9 cellular contexts compared by ENCODE assay signal in genomic region chr1:26696645-26697440, GRCh38. TPM values are rescaled to one million over a fixed set of nuclear protein-coding genes. Genes with fewer than 3 reads are reported as not detected.
DNase-seq lines count a peak whose midpoint lies in the region; ATAC-seq, FAIRE-seq and TF ChIP-seq lines count a peak whose summit lies in the region.
"Had no signal": no experiment of that assay in that cellular context is flagged by ENCODE, and none has a peak within 500 bp of the region (broad histone marks: within the 10 kb centered on the region; RNA-seq: fewer than 3 reads in every experiment).

No MANE protein-coding gene starts in this region.

- peaks cover 55% of the 10 kb centered on the region for H3K79me2 ChIP-seq in SU-DHL-6 (ENCODE audit: insufficient read depth, low read length)

- peaks cover 8 to 18% (median 11%) of the 10 kb centered on the region in 3 donors for H3K27me3 Mint-ChIP-seq in immature natural killer cell (ENCODE audit: low read depth in 3 of 3)

- H3K27me3 ChIP-seq in SU-DHL-6 (ENCODE audit: low read length), result no peaks in the 10 kb centered on the region

- peak overlapping the region; percentile 93 for H3K9ac ChIP-seq in SU-DHL-6 (ENCODE audit: low read length)

- H4K20me1 ChIP-seq in SU-DHL-6 (ENCODE audit: low read depth, low read length), result peaks cover 35% of the 10 kb centered on the region

- peak; percentile 48 for TF ChIP-seq POLR2A in GM18526 (IDR thresholded peaks at IDR 0.05; ENCODE audit: extremely low read depth, insufficient read length)

- no peak for FAIRE-seq in RCC 7860 (lab: Jason Lieb, UNC)
- FAIRE-seq: endometrium had no signal

- DNase-seq in immature natural killer cell, result peak; percentile 79 to 83 (median 81)
- peak; percentile 37 to 64 for DNase-seq in stimulated activated CD4-positive, alpha-beta T cell treated with anti-CD3 and anti-CD28 coated beads, Interleukin-15, amount 100 ng/mL, for 1 hour (ENCODE audit: low read depth in 1 of 2, low spot score in 1 of 2)
- DNase-seq in RCC 7860 (ENCODE audit: low spot score), result no peak
- DNase-seq in SKM-1 (lab: John Stamatoyannopoulos, UW; ENCODE audit: unreplicated experiment), result no peak

- H2AFZ ChIP-seq in SU-DHL-6 (ENCODE audit: low read depth, low read length, severe bottlenecking), result no peak overlapping the region

- no peaks in the 10 kb centered on the region for H3K9me2 ChIP-seq in SU-DHL-6 (replicated peaks; ENCODE audit: insufficient read depth, low read length)

- H3K9me3 ChIP-seq in SU-DHL-6 (ENCODE audit: insufficient read depth, low read length), result no peaks in the 10 kb centered on the region

- H3K27ac Mint-ChIP-seq in immature natural killer cell, result peak overlapping the region in 3 of 6 donors; percentile 63 to 83 (median 74)

- peak overlapping the region; percentile 53 to 83 (median 75) for H3K4me3 Mint-ChIP-seq in immature natural killer cell

- no peak for ATAC-seq in GM18498 (IDR thresholded peaks at IDR 0.05; ENCODE audit: unreplicated experiment)

- peaks cover 28 to 34% of the 10 kb centered on the region in 2 donors for H3K4me1 Mint-ChIP-seq in immature natural killer cell

- H3K4me3 ChIP-seq in SU-DHL-6 (ENCODE audit: insufficient read depth, low read length, poor library complexity, severe bottlenecking), result peak overlapping the region; percentile 61

- peak overlapping the region; percentile 90 for H3K4me2 ChIP-seq in SU-DHL-6 (ENCODE audit: low read depth, low read length, poor library complexity, severe bottlenecking)

- 0 to 1% (median 0%) methylated on average over 45 to 100 of the region's 100 CpGs for WGBS in adipose tissue, 3 donors

- H3K36me3 ChIP-seq in SU-DHL-6 (ENCODE audit: low read length), result peaks cover 11% of the 10 kb centered on the region; the same call in 1 of the 2 replicates

- TF ChIP-seq CTCF in SU-DHL-6 (IDR thresholded peaks at IDR 0.05; ENCODE audit: insufficient read depth, low read length, poor library complexity, severe bottlenecking), result no peak

- peaks cover 34% of the 10 kb centered on the region for H3F3A ChIP-seq in SU-DHL-6 (ENCODE audit: insufficient read depth)

- H3K27ac ChIP-seq in SU-DHL-6 (ENCODE audit: low read depth, low read length), result peak overlapping the region; percentile 80
- H3K27ac ChIP-seq in adipose tissue (ENCODE audit: low read depth, low read length), result peak overlapping the region; percentile 96

- H3K36me3 Mint-ChIP-seq in immature natural killer cell, result no peaks in the 10 kb centered on the region

- no peaks in the 10 kb centered on the region for H3K9me3 Mint-ChIP-seq in immature natural killer cell

RNA-seq across cellular contexts. Expression of gene ARID1A, which starts 1.0 kb away (rescaled TPM):
- 10 to 100 TPM; 12.2 to 22.8 (median 18.1) TPM for polyA plus RNA-seq in adipose tissue
- 10 to 100 TPM in 2 of 3 donors, 1 to 10 TPM in 1; 7.1 to 34.6 (median 16.0) TPM for polyA plus RNA-seq in immature natural killer cell

Comparison
In these comparisons a context has a peak if more than half of its experiments do, and no peak if none do; other contexts are left out.
1. DNase-seq: peak in immature natural killer cell (3 of 3) and stimulated activated CD4-positive, alpha-beta T cell treated with anti-CD3 and anti-CD28 coated beads, Interleukin-15, amount 100 ng/mL, for 1 hour (2 of 2); none in RCC 7860 (single experiment) and SKM-1 (single experiment).